ENCODE assay signal across 6 cellular contexts in the genomic region with DNA sequence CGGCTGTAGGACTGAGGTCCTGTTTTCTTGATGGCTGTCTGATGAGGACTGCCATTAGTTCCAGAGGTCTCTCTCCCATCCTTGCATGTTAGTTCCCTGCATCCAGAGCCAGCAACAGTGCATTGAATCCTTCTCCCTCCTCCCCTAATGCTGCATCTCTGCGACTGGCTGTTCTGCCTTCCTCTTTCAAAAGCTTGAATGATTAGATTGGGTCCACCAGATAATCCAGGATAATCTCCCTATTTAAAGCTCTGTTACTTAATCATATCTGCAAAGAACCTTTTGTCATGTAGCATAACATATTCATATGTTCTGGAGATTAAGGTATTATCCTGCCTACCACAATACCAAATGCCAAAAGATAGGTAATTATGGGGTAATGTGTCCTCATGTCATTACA.
"Had no signal": no experiment of that assay in that cellular context is flagged by ENCODE, and none has a peak within 500 bp of the region (broad histone marks: within the 10 kb centered on the region; RNA-seq: fewer than 3 reads in every experiment).

No MANE protein-coding gene starts in this region.

- H3K4me3 ChIP-seq: GM23248, K562 had no signal

- ATAC-seq: K562 had no signal

- DNase-seq: GM23248, GOT3, H7, HCEC 1CT, IMR-90 had no signal

- H3K27ac ChIP-seq: GM23248 had no signal
